Comparison of ENCODE assay signal across 10 cellular contexts in genomic region chr2:58350484-58350883, GRCh38.
A peak's percentile ranks its signal among the peaks of the same experiment; 100 is the strongest.
DNase-seq lines count a peak whose midpoint lies in the region; ATAC-seq and TF ChIP-seq lines count a peak whose summit lies in the region.
"Had no signal": no experiment of that assay in that cellular context is flagged by ENCODE, and none has a peak within 500 bp of the region (broad histone marks: within the 10 kb centered on the region; RNA-seq: fewer than 3 reads in every experiment).

No MANE protein-coding gene starts in this region.

- H3K4me3 Mint-ChIP-seq in activated CD8-positive, alpha-beta T cell treated with anti-CD3 and anti-CD28 coated beads for 36 hours: no peak overlapping the region
- no peak overlapping the region for H3K4me3 Mint-ChIP-seq in CD8-positive, alpha-beta memory T cell

- no peak overlapping the region for H3K27ac Mint-ChIP-seq in activated CD8-positive, alpha-beta T cell treated with anti-CD3 and anti-CD28 coated beads for 36 hours
- no peak overlapping the region for H3K27ac Mint-ChIP-seq in CD8-positive, alpha-beta memory T cell

- no peaks in the 10 kb centered on the region for H3K9me3 ChIP-seq in CD8-positive, alpha-beta memory T cell (ENCODE audit: low read length)

- peaks cover 7% of the 10 kb centered on the region for H3K4me1 Mint-ChIP-seq in activated CD8-positive, alpha-beta T cell treated with anti-CD3 and anti-CD28 coated beads for 36 hours (ENCODE audit: low read depth)
- peaks cover 1 to 6% (median 5%) of the 10 kb centered on the region in 3 donors for H3K4me1 Mint-ChIP-seq in CD8-positive, alpha-beta memory T cell

- no peaks in the 10 kb centered on the region for H3K27me3 ChIP-seq in CD8-positive, alpha-beta memory T cell (ENCODE audit: insufficient read depth, low read length, poor library complexity, severe bottlenecking)

- POLR2A ChIA-PET in activated CD8-positive, alpha-beta T cell treated with anti-CD3 and anti-CD28 coated beads for 36 hours (lab: Charles Lee): no interaction called here
- POLR2A ChIA-PET in CD8-positive, alpha-beta memory T cell (lab: Charles Lee): no interaction called here

- in situ Hi-C loops in KBM-7 (cut with MboI; ENCODE audit: low pct_unique_long_range_greater_than_20kb, low sequenced_read_pairs): no loop called here

- no peak overlapping the region for H3K27ac ChIP-seq in CD8-positive, alpha-beta memory T cell (ENCODE audit: low read depth, low read length)

- H3K4me3 ChIP-seq in CD8-positive, alpha-beta memory T cell (ENCODE audit: low read length): no peak overlapping the region
- H3K4me3 ChIP-seq: K562 had no signal

- peak; percentile 14 for DNase-seq in activated CD8-positive, alpha-beta T cell treated with anti-CD3 and anti-CD28 coated beads for 36 hours
- DNase-seq in KBM-7 (no peak), A172 (ENCODE audit: low spot score) (no peak), NCI-H2196 treated with DMSO at 0.1 percent for 48 hours (lab: John Stamatoyannopoulos, UW; ENCODE audit: unreplicated experiment) (no peak)
- no peak for DNase-seq in CD8-positive, alpha-beta memory T cell
- DNase-seq: NCI-H748 treated with DMSO at 0.1 percent for 48 hours had no signal

- no peaks in the 10 kb centered on the region for H3K4me1 ChIP-seq in CD8-positive, alpha-beta memory T cell (ENCODE audit: insufficient read depth, low read length)

- no peaks in the 10 kb centered on the region for H3K36me3 ChIP-seq in CD8-positive, alpha-beta memory T cell (ENCODE audit: insufficient read depth, low read length)

- intact Hi-C loops in activated CD8-positive, alpha-beta T cell treated with anti-CD3 and anti-CD28 coated beads for 36 hours (cut with micrococcal nuclease): no loop called here

- H3K36me3 Mint-ChIP-seq in activated CD8-positive, alpha-beta T cell treated with anti-CD3 and anti-CD28 coated beads for 36 hours (ENCODE audit: low read depth): no peaks in the 10 kb centered on the region
- no peaks in the 10 kb centered on the region for H3K36me3 Mint-ChIP-seq in CD8-positive, alpha-beta memory T cell

- CTCF ChIA-PET in activated CD8-positive, alpha-beta T cell treated with anti-CD3 and anti-CD28 coated beads for 36 hours (lab: Charles Lee): no interaction called here
- CTCF ChIA-PET in CD8-positive, alpha-beta memory T cell (lab: Charles Lee): no interaction called here

- ATAC-seq in GM18870 (IDR thresholded peaks at IDR 0.05; ENCODE audit: unreplicated experiment): peak; percentile 94
- peak; percentile 76 for ATAC-seq in GM21526 (IDR thresholded peaks at IDR 0.05; ENCODE audit: low FRiP score, unreplicated experiment)
- ATAC-seq in HG03097 (IDR thresholded peaks at IDR 0.05; ENCODE audit: low FRiP score, unreplicated experiment): peak; percentile 83
- ATAC-seq in activated CD8-positive, alpha-beta T cell treated with anti-CD3 and anti-CD28 coated beads for 36 hours: peak; percentile 89
- ATAC-seq: K562 had no signal

- no peak for TF ChIP-seq CTCF in activated CD8-positive, alpha-beta T cell treated with anti-CD3 and anti-CD28 coated beads for 36 hours (IDR thresholded peaks at IDR 0.05)

- H3K27me3 Mint-ChIP-seq in activated CD8-positive, alpha-beta T cell treated with anti-CD3 and anti-CD28 coated beads for 36 hours: peaks cover 36% of the 10 kb centered on the region
- H3K27me3 Mint-ChIP-seq in CD8-positive, alpha-beta memory T cell: no peaks in the 10 kb centered on the region

- H3K9me3 Mint-ChIP-seq in activated CD8-positive, alpha-beta T cell treated with anti-CD3 and anti-CD28 coated beads for 36 hours: no peaks in the 10 kb centered on the region
- H3K9me3 Mint-ChIP-seq in CD8-positive, alpha-beta memory T cell: peaks cover 0 to 4% (median 0%) of the 10 kb centered on the region in 5 donors
